16 cellular contexts compared by ENCODE assay signal in the genomic region with DNA sequence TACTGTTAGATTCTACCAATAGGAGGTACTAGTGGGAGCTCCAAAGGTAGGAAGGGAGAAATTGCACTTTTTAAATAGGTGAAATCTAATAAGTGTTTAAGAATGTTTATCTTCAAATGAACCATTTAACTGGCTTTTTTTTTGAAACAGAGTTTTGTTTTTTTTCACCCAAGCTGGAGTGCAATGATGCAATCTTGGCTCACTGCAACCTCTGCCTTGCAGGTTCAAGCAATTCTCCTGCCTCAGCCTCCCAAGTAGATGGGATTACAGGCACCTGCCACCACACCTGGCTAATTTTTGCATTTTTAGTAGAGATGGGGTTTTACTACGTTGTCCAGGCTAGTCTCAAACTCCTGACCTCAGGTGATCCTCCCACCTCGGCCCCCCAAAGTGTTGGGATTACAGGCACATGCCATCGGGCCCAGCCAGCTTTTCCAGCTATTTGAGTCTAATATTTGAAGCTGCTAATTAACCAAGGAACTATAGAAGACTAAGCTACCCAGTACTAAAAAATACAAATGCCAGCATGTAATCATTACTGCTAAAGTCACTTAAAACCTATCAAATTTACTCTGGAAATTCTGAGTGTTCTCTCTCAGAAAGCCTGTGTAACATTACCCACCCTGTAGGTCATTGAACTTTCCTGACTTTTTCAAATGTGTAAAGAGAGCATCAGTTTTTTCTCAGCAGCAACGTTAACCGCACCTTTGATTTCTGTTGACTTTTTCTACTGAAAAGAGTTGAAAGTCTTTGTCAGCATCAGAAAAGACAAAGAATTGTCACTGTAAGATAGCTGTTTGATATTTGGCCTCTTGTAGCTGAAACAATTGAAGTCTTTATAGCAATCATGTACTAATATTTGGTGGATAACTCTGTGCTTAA. TPM values are rescaled to one million over a fixed set of nuclear protein-coding genes. Genes with fewer than 3 reads are reported as not detected.
DNase-seq lines count a peak whose midpoint lies in the region; ATAC-seq, FAIRE-seq and TF ChIP-seq lines count a peak whose summit lies in the region.
"Had no signal": no experiment of that assay in that cellular context is flagged by ENCODE, and none has a peak within 500 bp of the region (broad histone marks: within the 10 kb centered on the region; RNA-seq: fewer than 3 reads in every experiment).

No MANE protein-coding gene starts in this region.

- FAIRE-seq in H1 (lab: Jason Lieb, UNC) = no peak

- H3K4me1 Mint-ChIP-seq in activated naive CD4-positive, alpha-beta T cell treated with anti-CD3 and anti-CD28 coated beads, Interleukin-2, amount 10 ng/mL, durations not matched to agents 7 days and 5 days = peaks cover 30% of the 10 kb centered on the region
- H3K4me1 Mint-ChIP-seq in T-cell = peaks cover 2 to 25% (median 20%) of the 10 kb centered on the region in 3 donors
- H3K4me1 Mint-ChIP-seq in stimulated activated naive CD8-positive, alpha-beta T cell treated with anti-CD3 and anti-CD28 coated beads, Interleukin-15, amount 100 ng/mL, for 72 hours = peaks cover 37% of the 10 kb centered on the region

- no peak for TF ChIP-seq RAD21 in H1 (IDR thresholded peaks at IDR 0.05 in 1 of 2, conservative IDR thresholded peaks at IDR 0.05 in 1 of 2; ENCODE audit: low read depth in 2 of 2, low read length in 2 of 2)

- no peak overlapping the region for H3K56ac ChIP-seq in H1 (replicated peaks; ENCODE audit: insufficient read length, low read depth, low read length)

- H4K8ac ChIP-seq in H1 (ENCODE audit: extremely low read depth, insufficient read depth, low read length) = no peak overlapping the region

- H3K79me1 ChIP-seq in H1 (ENCODE audit: low read depth, low read length) = no peaks in the 10 kb centered on the region

- no peak overlapping the region for H2BK5ac ChIP-seq in H1 (ENCODE audit: low read depth, low read length)

- H2BK20ac ChIP-seq in H1 (ENCODE audit: low read length) = no peak overlapping the region

- H3K36me3 Mint-ChIP-seq in activated naive CD4-positive, alpha-beta T cell treated with anti-CD3 and anti-CD28 coated beads, Interleukin-2, amount 10 ng/mL, durations not matched to agents 7 days and 5 days = peaks cover 5% of the 10 kb centered on the region
- no peaks in the 10 kb centered on the region for H3K36me3 Mint-ChIP-seq in T-cell

- H2BK12ac ChIP-seq in H1 (ENCODE audit: low read depth, low read length) = no peak overlapping the region

- no peak overlapping the region for H3K18ac ChIP-seq in H1 (ENCODE audit: extremely low read depth, low read length)

- peak overlapping the region; percentile 62 for H3K27ac Mint-ChIP-seq in activated naive CD4-positive, alpha-beta T cell treated with anti-CD3 and anti-CD28 coated beads, Interleukin-2, amount 10 ng/mL, durations not matched to agents 7 days and 5 days
- H3K27ac Mint-ChIP-seq in T-cell = peak overlapping the region; percentile 55 to 69
- H3K27ac Mint-ChIP-seq in stimulated activated naive CD8-positive, alpha-beta T cell treated with anti-CD3 and anti-CD28 coated beads, Interleukin-15, amount 100 ng/mL, for 72 hours = peak overlapping the region; percentile 40 to 63

- no peaks in the 10 kb centered on the region for H3K27me3 ChIP-seq in H1 (replicated peaks in 1 of 4; ENCODE audit: control insufficient read depth in 3 of 4, extremely low read depth in 1 of 4, insufficient read depth in 3 of 4, low read length in 3 of 4)
- H3K27me3 ChIP-seq in suprapubic skin = no peaks in the 10 kb centered on the region

- H4K20me1 ChIP-seq in H1 (replicated peaks in 1 of 2; ENCODE audit: control insufficient read depth in 1 of 2, insufficient read depth in 2 of 2, low read length in 2 of 2) = no peaks in the 10 kb centered on the region

- H2BK120ac ChIP-seq in H1 (replicated peaks; ENCODE audit: low read depth, low read length) = no peak overlapping the region

- H2AFZ ChIP-seq in H1 (ENCODE audit: low read length) = no peak overlapping the region

- H3K4ac ChIP-seq in H1 (replicated peaks; ENCODE audit: insufficient read length, low read depth, low read length) = no peak overlapping the region

- H4K91ac ChIP-seq in H1 (replicated peaks; ENCODE audit: insufficient read length, low read length) = no peak overlapping the region

- no peak for TF ChIP-seq POLR2A in H1 (IDR thresholded peaks at IDR 0.05; ENCODE audit: control extremely low read depth in 1 of 2, low read depth in 2 of 2, low read length in 2 of 2)
- TF ChIP-seq POLR2A in suprapubic skin (IDR thresholded peaks at IDR 0.05) = no peak

- no peak overlapping the region for H3K9ac ChIP-seq in H1 (replicated peaks in 1 of 4; ENCODE audit: extremely low read depth in 1 of 4, low read depth in 3 of 4, low read length in 3 of 4)
- H3K9ac ChIP-seq: KMS-11 had no signal

- H2AK5ac ChIP-seq in H1 (ENCODE audit: low read depth, low read length) = no peak overlapping the region

- no peaks in the 10 kb centered on the region for H3K36me3 ChIP-seq in H1 (ENCODE audit: control insufficient read depth in 2 of 4, insufficient read depth in 4 of 4, low read length in 3 of 4)
- no peaks in the 10 kb centered on the region for H3K36me3 ChIP-seq in suprapubic skin

- no peaks in the 10 kb centered on the region for H3K79me2 ChIP-seq in H1 (ENCODE audit: control insufficient read depth in 1 of 2, insufficient read depth in 2 of 2, low read length in 2 of 2)

- DNase-seq in activated naive CD4-positive, alpha-beta T cell treated with anti-CD3 and anti-CD28 coated beads, Interleukin-2, amount 10 ng/mL, durations not matched to agents 7 days and 5 days = no peak
- no peak for DNase-seq in activated naive CD4-positive, alpha-beta T cell treated with anti-CD3 and anti-CD28 coated beads, Interleukin-2, amount 50 U/mL, for 16 hours
- DNase-seq in T-cell = no peak
- DNase-seq in H1 (ENCODE audit: low read depth in 1 of 2, low spot score in 2 of 2) = no peak
- no peak for DNase-seq in stimulated activated naive CD8-positive, alpha-beta T cell treated with anti-CD3 and anti-CD28 coated beads, Interleukin-15, amount 100 ng/mL, for 72 hours
- no peak for DNase-seq in suprapubic skin (ENCODE audit: low spot score in 2 of 2)
- DNase-seq: Caco-2, EL, HCEC 1CT, NCI-H2081 treated with DMSO at 0.1 percent for 48 hours, NCI-H524 had no signal

- no peaks in the 10 kb centered on the region for H3K23me2 ChIP-seq in H1 (ENCODE audit: low read depth, low read length)

- H3K4me2 ChIP-seq in H1 (ENCODE audit: insufficient read depth in 1 of 2, low read depth in 2 of 2, low read length in 2 of 2) = no peak overlapping the region
- H3K4me2 ChIP-seq: KMS-11 had no signal

- CTCF ChIA-PET in activated naive CD4-positive, alpha-beta T cell treated with anti-CD3 and anti-CD28 coated beads, Interleukin-2, amount 10 ng/mL, durations not matched to agents 7 days and 5 days (lab: Charles Lee) = interaction anchor here (0.8 to 1.5 kb wide), 3 partner anchors 9 to 54 kb away, joined by 3 to 5 read pairs (median 4); a partner anchor contains a TSS
- CTCF ChIA-PET in T-cell (lab: Charles Lee) (interaction anchor here (0.6 to 1.0 kb wide), 4 partner anchors 9 to 399 kb away, joined by 4 to 7 read pairs (median 6); no protein-coding TSS in a partner anchor), H1 (lab: Charles Lee; ENCODE audit: partially characterized antibody) (interaction anchor here (0.6 to 3.1 kb wide), 11 partner anchors 9 to 367 kb away, joined by 3 to 12 read pairs (median 3); no protein-coding TSS in a partner anchor)

- TF ChIP-seq CTCF in H1 (IDR thresholded peaks at IDR 0.05; ENCODE audit: control extremely low read depth in 1 of 3, insufficient read depth in 1 of 3, low read depth in 1 of 3, low read length in 3 of 3) (peak in 2 of 3 experiments; percentile 7 to 21; a peak in 1 of 4 replicates), suprapubic skin (IDR thresholded peaks at IDR 0.05) (no peak)

- no peaks in the 10 kb centered on the region for H3K27me3 Mint-ChIP-seq in activated naive CD4-positive, alpha-beta T cell treated with anti-CD3 and anti-CD28 coated beads, Interleukin-2, amount 10 ng/mL, durations not matched to agents 7 days and 5 days
- H3K27me3 Mint-ChIP-seq in T-cell = no peaks in the 10 kb centered on the region
- no peaks in the 10 kb centered on the region for H3K27me3 Mint-ChIP-seq in stimulated activated naive CD8-positive, alpha-beta T cell treated with anti-CD3 and anti-CD28 coated beads, Interleukin-15, amount 100 ng/mL, for 72 hours

- no peak overlapping the region for H4K5ac ChIP-seq in H1 (ENCODE audit: insufficient read length, low read depth, low read length)

- TF ChIP-seq EP300 in H1 (IDR thresholded peaks at IDR 0.05; ENCODE audit: borderline replicate concordance in 1 of 2, low read depth in 2 of 2, low read length in 2 of 2) = no peak
- TF ChIP-seq EP300 in suprapubic skin (IDR thresholded peaks at IDR 0.05) = no peak

- no peak overlapping the region for H3K27ac ChIP-seq in H1 (ENCODE audit: low read depth, low read length)
- no peak overlapping the region for H3K27ac ChIP-seq in suprapubic skin
- H3K27ac ChIP-seq: C4-2B, KMS-11 had no signal

- WGBS in H1 (ENCODE audit: extremely low coverage in 1 of 2, insufficient coverage in 1 of 2, insufficient read length in 1 of 2, insufficient replicate concordance in 2 of 2, low coverage in 1 of 2, low lambda C conversion rate in 2 of 2, missing lambda C conversion rate in 1 of 2), 2 experiments = 74% methylated on average over 5 of the region's 5 CpGs; no CpG with 5 or more reads in 1 of the 2 experiments
- WGBS in suprapubic skin = 78% methylated on average over 5 of the region's 5 CpGs

- no peak overlapping the region for H3K4me3 ChIP-seq in H1 (ENCODE audit: extremely low read depth in 1 of 4, insufficient read depth in 2 of 4, low read depth in 3 of 4, low read length in 4 of 4)
- H3K4me3 ChIP-seq in suprapubic skin = no peak overlapping the region

- H3K4me1 ChIP-seq in H1 (replicated peaks in 1 of 4; ENCODE audit: control insufficient read depth in 3 of 4, insufficient read depth in 4 of 4, low read length in 3 of 4) = peaks cover 8 to 22% (median 15%) of the 10 kb centered on the region in 4 experiments; a peak in 6 of 7 replicates
- H3K4me1 ChIP-seq in suprapubic skin = peaks cover 34% of the 10 kb centered on the region

- H3K4me3 Mint-ChIP-seq in activated naive CD4-positive, alpha-beta T cell treated with anti-CD3 and anti-CD28 coated beads, Interleukin-2, amount 10 ng/mL, durations not matched to agents 7 days and 5 days = no peak overlapping the region
- peak overlapping the region in 1 of 3 donors; percentile 18 for H3K4me3 Mint-ChIP-seq in T-cell
- peak overlapping the region in 1 of 2 donors; percentile 4 for H3K4me3 Mint-ChIP-seq in stimulated activated naive CD8-positive, alpha-beta T cell treated with anti-CD3 and anti-CD28 coated beads, Interleukin-15, amount 100 ng/mL, for 72 hours

- H3K9me3 ChIP-seq in H1 (ENCODE audit: insufficient read depth in 2 of 2, low read depth in 1 of 2, low read length in 1 of 2) = no peaks in the 10 kb centered on the region
- no peaks in the 10 kb centered on the region for H3K9me3 ChIP-seq in suprapubic skin
- H3K9me3 ChIP-seq: Caco-2 had no signal

- H3K14ac ChIP-seq in H1 (ENCODE audit: insufficient read length) = no peak overlapping the region

- no peaks in the 10 kb centered on the region for H3K9me3 Mint-ChIP-seq in activated naive CD4-positive, alpha-beta T cell treated with anti-CD3 and anti-CD28 coated beads, Interleukin-2, amount 10 ng/mL, durations not matched to agents 7 days and 5 days
- H3K9me3 Mint-ChIP-seq in T-cell = no peaks in the 10 kb centered on the region
- H3K9me3 Mint-ChIP-seq in stimulated activated naive CD8-positive, alpha-beta T cell treated with anti-CD3 and anti-CD28 coated beads, Interleukin-15, amount 100 ng/mL, for 72 hours = no peaks in the 10 kb centered on the region

- H2BK15ac ChIP-seq in H1 (ENCODE audit: low read length) = no peak overlapping the region

- POLR2A ChIA-PET in T-cell (lab: Charles Lee) (interaction anchor here (0.6 to 0.7 kb wide), 3 partner anchors 32 to 474 kb away, joined by 5 to 13 read pairs (median 6); no protein-coding TSS in a partner anchor), H1 (lab: Charles Lee; ENCODE audit: partially characterized antibody) (interaction anchor here (0.6 kb wide), 2 partner anchors 14 to 56 kb away, joined by 3 read pairs; no protein-coding TSS in a partner anchor)

- peak in 1 of 4 experiments; percentile 37 for ATAC-seq in T-cell (replicated peaks in 1 of 4)
- ATAC-seq in stimulated activated naive CD8-positive, alpha-beta T cell treated with anti-CD3 and anti-CD28 coated beads, Interleukin-15, amount 100 ng/mL, for 72 hours = no peak
- ATAC-seq in HG02970 (IDR thresholded peaks at IDR 0.05; ENCODE audit: low FRiP score, unreplicated experiment) = no peak

- H3K23ac ChIP-seq in H1 (ENCODE audit: insufficient read length) = no peak overlapping the region

RNA-seq across cellular contexts. Expression of a gene that starts 24.6 kb away (rescaled TPM):
- total RNA-seq in T-cell = 100 to 1,000 TPM; 114 to 139 (median 123) TPM
- 21.9 and 28.2 TPM in 2 replicates for total RNA-seq in H1 (2021; fragmentation: NEBNext Ultra II Directional; extraction: Animal tissue kit (Norgen Biotek cat#: 25700))
- 13.2 and 16.6 TPM in 2 replicates for polyA plus RNA-seq in H1 (2011; rRNA removed)
- polyA plus RNA-seq in H1 (2011; cell fraction: cytosol; rRNA removed) = 19.0 TPM
- polyA plus RNA-seq in H1 (2011; cell fraction: nucleus; rRNA removed) = 18.3 TPM
- polyA plus RNA-seq in H1 (2012, experiment 1 of 2) = 13.8 to 21.3 TPM (median 15.7 TPM) in 4 replicates
- polyA plus RNA-seq in H1 (2012, experiment 2 of 2) = 6.7 TPM
- polyA plus RNA-seq in H1 (2013, experiment 1 of 2) = 26.4 TPM
- polyA plus RNA-seq in H1 (2013, experiment 2 of 2) = 24.0 TPM
- 13.8 and 17.6 TPM in 2 replicates for polyA minus RNA-seq in H1 (2011; rRNA and poly(A)+ RNA removed)
- 13.9 TPM for polyA minus RNA-seq in H1 (2011; cell fraction: cytosol; rRNA and poly(A)+ RNA removed)
- 27.4 TPM for polyA minus RNA-seq in H1 (2011; cell fraction: nucleus; rRNA and poly(A)+ RNA removed)
- total RNA-seq in suprapubic skin = 100 to 1,000 TPM in 1 of 4 donors, 10 to 100 TPM in 3; 70.1 to 135 (median 77.7) TPM

RNA-seq across cellular contexts. Expression of a gene that starts 54.2 kb away (rescaled TPM):
- total RNA-seq in T-cell = under 1 TPM in 1 of 5 donors, not detected in 4; 0.13 TPM
- 2.0 and 2.2 TPM in 2 replicates for total RNA-seq in H1 (2021; fragmentation: NEBNext Ultra II Directional; extraction: Animal tissue kit (Norgen Biotek cat#: 25700))
- 1.7 and 2.0 TPM in 2 replicates for polyA plus RNA-seq in H1 (2011; rRNA removed)
- polyA plus RNA-seq in H1 (2011; cell fraction: cytosol; rRNA removed) = 1.3 TPM
- 2.6 TPM for polyA plus RNA-seq in H1 (2011; cell fraction: nucleus; rRNA removed)
- 0.88 to 1.3 TPM (median 0.95 TPM) in 4 replicates for polyA plus RNA-seq in H1 (2012, experiment 1 of 2)
- polyA plus RNA-seq in H1 (2012, experiment 2 of 2) = 0.68 TPM
- polyA plus RNA-seq in H1 (2013, experiment 1 of 2) = 0.75 TPM
- polyA plus RNA-seq in H1 (2013, experiment 2 of 2) = 1.1 TPM
- 1.6 and 1.8 TPM in 2 replicates for polyA minus RNA-seq in H1 (2011; rRNA and poly(A)+ RNA removed)
- 3.8 TPM for polyA minus RNA-seq in H1 (2011; cell fraction: cytosol; rRNA and poly(A)+ RNA removed)
- polyA minus RNA-seq in H1 (2011; cell fraction: nucleus; rRNA and poly(A)+ RNA removed) = 3.6 TPM
- 1 to 10 TPM in 1 of 4 donors, under 1 TPM in 1, not detected in 2; 0.17 to 1.3 TPM for total RNA-seq in suprapubic skin
- total RNA-seq: A673, SK-MEL-5 had no signal

Comparison
In these comparisons a context has a peak if more than half of its experiments do, and no peak if none do; other contexts are left out.
1. CTCF ChIP-seq: peak in H1 (2 of 3); none in suprapubic skin (0 of 2).
2. Peak in every context shown above with its lines, with median percentiles within 50 percentile points of each other: H3K27ac Mint-ChIP-seq.